25 cellular contexts compared by ENCODE assay signal in genomic region chr17:41147531-41148204, GRCh38. TPM values are rescaled to one million over a fixed set of nuclear protein-coding genes. Genes with fewer than 3 reads are reported as not detected.
"Had no signal": no experiment of that assay in that cellular context is flagged by ENCODE, and none has a peak within 500 bp of the region (broad histone marks: within the 10 kb centered on the region; RNA-seq: fewer than 3 reads in every experiment).

No MANE protein-coding gene starts in this region.

- DNase-seq: KBM-7, MV-4-11, NCI-H1048, NCI-H1105, NCI-H1417, NCI-H1436 treated with DMSO at 0.1 percent for 48 hours, NCI-H1694, NCI-H1930, NCI-H2081, NCI-H2107, NCI-H2227 treated with DMSO at 0.1 percent for 48 hours, NCI-H524 treated with DMSO at 0.1 percent for 48 hours, NCI-H69, NCI-H774, Right ventricle myocardium superior, RPMI8226, T-helper 1 cell had no signal

- FAIRE-seq: RCC 7860 had no signal

- ATAC-seq: SK-N-SH treated with all-trans-retinoic acid at 6 μM for 48 hours had no signal

RNA-seq across cellular contexts. Expression of gene KRTAP4-5, which starts 2.0 kb away (rescaled TPM):
- total RNA-seq: HT-29, LHCN-M2, MCF 10A, NCI-H460, Right ventricle myocardium superior, SK-MEL-5 had no signal
- polyA plus RNA-seq: IgD-negative memory B cell had no signal

RNA-seq across cellular contexts. Expression of gene KRTAP4-6, which starts 7.3 kb away (rescaled TPM):
- total RNA-seq: HT-29, LHCN-M2, MCF 10A, NCI-H460, Right ventricle myocardium superior, SK-MEL-5 had no signal
- polyA plus RNA-seq: IgD-negative memory B cell had no signal

RNA-seq across cellular contexts. Expression of gene KRTAP4-4, which starts 12.9 kb away (rescaled TPM):
- total RNA-seq: HT-29, LHCN-M2, MCF 10A, NCI-H460, Right ventricle myocardium superior, SK-MEL-5 had no signal
- polyA plus RNA-seq: IgD-negative memory B cell had no signal

RNA-seq across cellular contexts. Expression of gene KRTAP4-3, which starts 20.4 kb away (rescaled TPM):
- total RNA-seq: HT-29, LHCN-M2, MCF 10A, NCI-H460, Right ventricle myocardium superior, SK-MEL-5 had no signal
- polyA plus RNA-seq: IgD-negative memory B cell had no signal

RNA-seq across cellular contexts. Expression of gene KRTAP4-12, which starts 23.7 kb away (rescaled TPM):
- total RNA-seq: HT-29, LHCN-M2, MCF 10A, NCI-H460, Right ventricle myocardium superior, SK-MEL-5 had no signal
- polyA plus RNA-seq: IgD-negative memory B cell had no signal
